In genomic region chr1:173409613-173410012, GRCh38 we compare ENCODE assay signal across 1 cellular context.
TF ChIP-seq lines count a peak whose summit lies in the region.

No MANE protein-coding gene starts in this region.

TF ChIP-seq in GM12878, 131 proteins besides CTCF, POLR2A, EP300 and RAD21 (continued from another document and continues in another):
- TF ChIP-seq HSF1 (IDR thresholded peaks at IDR 0.05; ENCODE audit: low read depth, low read length) (no peak), ZZZ3 (IDR thresholded peaks at IDR 0.05; ENCODE audit: control insufficient read depth, insufficient read length, low read depth) (no peak), POLR2AphosphoS5 (IDR thresholded peaks at IDR 0.05; ENCODE audit: low read length) (peak; percentile 46; the same call in 1 of the 2 replicates), BCL3 (IDR thresholded peaks at IDR 0.05; ENCODE audit: borderline replicate concordance, insufficient read depth, low read depth, low read length, poor library complexity, severe bottlenecking) (no peak), ZBTB4 (CRISPR knock-in tag; IDR thresholded peaks at IDR 0.05) (no peak), SREBF2 (IDR thresholded peaks at IDR 0.05; ENCODE audit: low read length) (no peak), SRF (IDR thresholded peaks at IDR 0.05; ENCODE audit: low read depth in 2 of 2, low read length in 2 of 2) (no peak), TCF3 (IDR thresholded peaks at IDR 0.05; ENCODE audit: borderline replicate concordance, insufficient read depth, low read depth, low read length) (no peak), MYC (IDR thresholded peaks at IDR 0.05; ENCODE audit: insufficient read depth, insufficient read length, insufficient replicate concordance, low read length, severe bottlenecking) (no peak), WRNIP1 (IDR thresholded peaks at IDR 0.05; ENCODE audit: borderline replicate concordance, low read depth, low read length) (no peak), NR2C1 (IDR thresholded peaks at IDR 0.05) (no peak), ZNF24 (IDR thresholded peaks at IDR 0.05) (no peak), MEF2A (IDR thresholded peaks at IDR 0.05; ENCODE audit: insufficient read depth, low read depth, low read length) (0 out of 2 replicates have a peak, but pooled peaks have one; percentile 26), NFYA (IDR thresholded peaks at IDR 0.05; ENCODE audit: borderline replicate concordance, low read depth, low read length) (no peak), JUNB (IDR thresholded peaks at IDR 0.05) (no peak), BHLHE40 (IDR thresholded peaks at IDR 0.05; ENCODE audit: borderline replicate concordance in 1 of 2, low read depth in 2 of 2, low read length in 1 of 2) (peak; percentile 28 to 33; a peak in 2 of 4 replicates), RFX5 (IDR thresholded peaks at IDR 0.05; ENCODE audit: low read depth, low read length) (no peak), ELK1 (IDR thresholded peaks at IDR 0.05; ENCODE audit: low read depth, low read length) (no peak), MTA2 (IDR thresholded peaks at IDR 0.05; ENCODE audit: low read depth) (no peak), BRCA1 (IDR thresholded peaks at IDR 0.05; ENCODE audit: low read depth, low read length) (no peak), RAD51 (IDR thresholded peaks at IDR 0.05) (no peak), SPI1 (IDR thresholded peaks at IDR 0.05; ENCODE audit: borderline replicate concordance, insufficient read depth, low read depth, low read length) (peak; percentile 82), SUPT20H (IDR thresholded peaks at IDR 0.05; ENCODE audit: borderline replicate concordance, control insufficient read depth, low read depth, low read length) (no peak), PBX3 (IDR thresholded peaks at IDR 0.05; ENCODE audit: insufficient replicate concordance, low read depth, low read length) (no peak), LARP7 (IDR thresholded peaks at IDR 0.05) (no peak), NKRF (conservative IDR thresholded peaks at IDR 0.05) (no peak), EED (IDR thresholded peaks at IDR 0.05; ENCODE audit: low read depth) (0 out of 2 replicates have a peak, but pooled peaks have one; percentile 55), RCOR1 (conservative IDR thresholded peaks at IDR 0.05; ENCODE audit: low read depth, low read length) (0 out of 2 replicates have a peak, but pooled peaks have one; percentile 63), ZNF207 (IDR thresholded peaks at IDR 0.05; ENCODE audit: borderline replicate concordance) (no peak), E2F8 (IDR thresholded peaks at IDR 0.05; ENCODE audit: low read depth, partially characterized antibody) (no peak), PAX5 (IDR thresholded peaks at IDR 0.05; ENCODE audit: borderline replicate concordance, low read depth, low read length) (no peak), GATAD2B (conservative IDR thresholded peaks at IDR 0.05; ENCODE audit: low read depth) (no peak), MLLT1 (IDR thresholded peaks at IDR 0.05) (no peak), SMAD1 (IDR thresholded peaks at IDR 0.05; ENCODE audit: low read depth, partially characterized antibody) (no peak), JUND (IDR thresholded peaks at IDR 0.05; ENCODE audit: low read depth, low read length) (no peak), TCF12 (IDR thresholded peaks at IDR 0.05; ENCODE audit: low read depth, low read length) (no peak), ZBTB33 (IDR thresholded peaks at IDR 0.05) (no peak), TBL1XR1 (IDR thresholded peaks at IDR 0.05; ENCODE audit: low read depth, low read length) (0 out of 2 replicates have a peak, but pooled peaks have one; percentile 26), ZNF384 (IDR thresholded peaks at IDR 0.05; ENCODE audit: borderline replicate concordance, low read depth, low read length) (no peak), CBFB (IDR thresholded peaks at IDR 0.05; ENCODE audit: low read depth) (0 out of 2 replicates have a peak, but pooled peaks have one; percentile 1), IKZF2 (IDR thresholded peaks at IDR 0.05) (no peak; a peak in 3 of 4 replicates), PAX8 (IDR thresholded peaks at IDR 0.05) (no peak), NBN (IDR thresholded peaks at IDR 0.05) (no peak), SUZ12 (IDR thresholded peaks at IDR 0.05; ENCODE audit: unreplicated experiment) (no peak), GABPA (IDR thresholded peaks at IDR 0.05; ENCODE audit: low read depth) (no peak)
